Comparison of ENCODE assay signal across 34 cellular contexts in genomic region chr13:25132984-25133383, GRCh38. TPM values are rescaled to one million over a fixed set of nuclear protein-coding genes. Genes with fewer than 3 reads are reported as not detected.
"Had no signal": no experiment of that assay in that cellular context is flagged by ENCODE, and none has a peak within 500 bp of the region (broad histone marks: within the 10 kb centered on the region; RNA-seq: fewer than 3 reads in every experiment).

No MANE protein-coding gene starts in this region.

- H3K4me3 Mint-ChIP-seq: activated B cell treated with CpG ODN at 0.5 μM for 24 hours; activated CD4-positive, alpha-beta memory T cell treated with anti-CD3 and anti-CD28 coated beads for 36 hours; activated CD4-positive, alpha-beta T cell treated with anti-CD3 and anti-CD28 coated beads, Interleukin-2, amount 10 ng/mL, durations not matched to agents 24 days and 14 days; activated CD8-positive, alpha-beta memory T cell treated with anti-CD3 and anti-CD28 coated beads, Interleukin-2, amount 10 ng/mL, durations not matched to agents 7 days and 5 days; activated CD8-positive, alpha-beta T cell treated with anti-CD3 and anti-CD28 coated beads, Interleukin-2, amount 10 ng/mL, durations not matched to agents 7 days and 5 days; activated naive CD4-positive, alpha-beta T cell treated with anti-CD3 and anti-CD28 coated beads, Interleukin-2, amount 10 ng/mL, durations not matched to agents 7 days and 5 days; activated naive CD8-positive, alpha-beta T cell treated with anti-CD3 and anti-CD28 coated beads, Interleukin-2, amount 10 ng/mL, durations not matched to agents 7 days and 5 days; activated T-cell treated with anti-CD3 and anti-CD28 coated beads, Interleukin-2, amount 50 U/mL, for 24 hours; activated T-cell treated with anti-CD3 and anti-CD28 coated beads, Interleukin-2, amount 50 U/mL, for 72 hours; effector memory CD8-positive, alpha-beta T cell; T-helper 17 cell; T-helper 2 cell treated with Interferon-gamma antibody and Interleukin-4, amounts not matched to agents 5 μg/mL and 100 μg/mL, for 36 hours had no signal

- H3K36me3 Mint-ChIP-seq: activated CD4-positive, alpha-beta memory T cell treated with anti-CD3 and anti-CD28 coated beads for 36 hours; activated CD8-positive, alpha-beta memory T cell treated with anti-CD3 and anti-CD28 coated beads, Interleukin-2, amount 10 ng/mL, durations not matched to agents 7 days and 5 days; activated naive CD4-positive, alpha-beta T cell treated with anti-CD3 and anti-CD28 coated beads, Interleukin-2, amount 10 ng/mL, durations not matched to agents 7 days and 5 days; activated naive CD4-positive, alpha-beta T cell treated with anti-CD3 and anti-CD28 coated beads, Interleukin-2, amount 50 U/mL, for 72 hours; activated naive CD8-positive, alpha-beta T cell treated with anti-CD3 and anti-CD28 coated beads, Interleukin-2, amount 10 ng/mL, durations not matched to agents 7 days and 5 days had no signal

- ATAC-seq: activated CD4-positive, CD25-positive, alpha-beta regulatory T cell treated with anti-CD3 and anti-CD28 coated beads, Interleukin-2, amount 50 U/mL, for 24 hours; activated CD8-positive, alpha-beta memory T cell treated with anti-CD3 and anti-CD28 coated beads, Interleukin-2, amount 10 ng/mL, durations not matched to agents 7 days and 5 days; activated CD8-positive, alpha-beta T cell treated with anti-CD3 and anti-CD28 coated beads, Interleukin-2, amount 10 ng/mL, durations not matched to agents 7 days and 5 days; activated naive CD4-positive, alpha-beta T cell treated with anti-CD3 and anti-CD28 coated beads, Interleukin-2, amount 50 U/mL, for 72 hours; activated T-cell treated with anti-CD3 and anti-CD28 coated beads, Interleukin-2, amount 50 U/mL, for 72 hours; effector memory CD8-positive, alpha-beta T cell; heart left ventricle; T-helper 17 cell had no signal

- H3K4me1 ChIP-seq: esophagus muscularis mucosa, heart left ventricle had no signal

- H3K4me3 ChIP-seq: esophagus muscularis mucosa, heart left ventricle had no signal

- H3K27ac ChIP-seq: esophagus muscularis mucosa, heart left ventricle, WERI-Rb-1 had no signal

- H3K36me3 ChIP-seq: esophagus muscularis mucosa, heart left ventricle, WERI-Rb-1 had no signal

- H3K9me3 Mint-ChIP-seq: activated CD4-positive, alpha-beta T cell treated with anti-CD3 and anti-CD28 coated beads, Interleukin-2, amount 10 ng/mL, durations not matched to agents 24 days and 14 days; activated naive CD4-positive, alpha-beta T cell treated with anti-CD3 and anti-CD28 coated beads, Interleukin-2, amount 10 ng/mL, durations not matched to agents 7 days and 5 days; activated T-cell treated with anti-CD3 and anti-CD28 coated beads, Interleukin-2, amount 50 U/mL, for 24 hours; activated T-cell treated with anti-CD3 and anti-CD28 coated beads, Interleukin-2, amount 50 U/mL, for 72 hours; T-helper 2 cell treated with Interferon-gamma antibody and Interleukin-4, amounts not matched to agents 5 μg/mL and 100 μg/mL, for 36 hours had no signal

- DNase-seq: activated B cell treated with CpG ODN at 0.5 μM for 24 hours; activated CD4-positive, alpha-beta memory T cell treated with anti-CD3 and anti-CD28 coated beads for 36 hours; activated CD4-positive, alpha-beta T cell treated with anti-CD3 and anti-CD28 coated beads, Interleukin-2, amount 10 ng/mL, durations not matched to agents 24 days and 14 days; activated CD8-positive, alpha-beta memory T cell treated with anti-CD3 and anti-CD28 coated beads, Interleukin-2, amount 10 ng/mL, durations not matched to agents 7 days and 5 days; activated CD8-positive, alpha-beta memory T cell treated with anti-CD3 and anti-CD28 coated beads, Interleukin-2, amount 50 U/mL, for 48 hours; activated CD8-positive, alpha-beta T cell treated with anti-CD3 and anti-CD28 coated beads, Interleukin-2, amount 10 ng/mL, durations not matched to agents 7 days and 5 days; activated gamma-delta T cell; activated naive CD4-positive, alpha-beta T cell; activated naive CD4-positive, alpha-beta T cell treated with anti-CD3 and anti-CD28 coated beads, Interleukin-2, amount 10 ng/mL, durations not matched to agents 7 days and 5 days; activated naive CD8-positive, alpha-beta T cell treated with anti-CD3 and anti-CD28 coated beads, Interleukin-2, amount 10 ng/mL, durations not matched to agents 7 days and 5 days; activated T-cell treated with anti-CD3 and anti-CD28 coated beads for 4 hours; activated T-cell treated with anti-CD3 and anti-CD28 coated beads, Interleukin-2, amount 50 U/mL, for 24 hours; activated T-cell treated with anti-CD3 and anti-CD28 coated beads, Interleukin-2, amount 50 U/mL, for 72 hours; anterior cingulate cortex; caudate nucleus; cortex of kidney; dermis blood vessel endothelial cell; effector CD4-positive, alpha-beta T cell; effector memory CD8-positive, alpha-beta T cell; erythroblast; foreskin fibroblast; glutamatergic neuron; heart left ventricle; T-helper 1 cell; T-helper 17 cell; T1000; WERI-Rb-1 had no signal

- H3K27ac Mint-ChIP-seq: activated B cell treated with CpG ODN at 0.5 μM for 24 hours; activated CD4-positive, alpha-beta memory T cell treated with anti-CD3 and anti-CD28 coated beads for 36 hours; activated CD4-positive, alpha-beta T cell treated with anti-CD3 and anti-CD28 coated beads, Interleukin-2, amount 10 ng/mL, durations not matched to agents 24 days and 14 days; activated CD8-positive, alpha-beta memory T cell treated with anti-CD3 and anti-CD28 coated beads, Interleukin-2, amount 10 ng/mL, durations not matched to agents 7 days and 5 days; activated CD8-positive, alpha-beta T cell treated with anti-CD3 and anti-CD28 coated beads, Interleukin-2, amount 10 ng/mL, durations not matched to agents 7 days and 5 days; activated naive CD4-positive, alpha-beta T cell treated with anti-CD3 and anti-CD28 coated beads, Interleukin-2, amount 10 ng/mL, durations not matched to agents 7 days and 5 days; activated naive CD4-positive, alpha-beta T cell treated with anti-CD3 and anti-CD28 coated beads, Interleukin-2, amount 50 U/mL, for 72 hours; activated naive CD8-positive, alpha-beta T cell treated with anti-CD3 and anti-CD28 coated beads, Interleukin-2, amount 10 ng/mL, durations not matched to agents 7 days and 5 days; activated T-cell treated with anti-CD3 and anti-CD28 coated beads, Interleukin-2, amount 50 U/mL, for 24 hours; activated T-cell treated with anti-CD3 and anti-CD28 coated beads, Interleukin-2, amount 50 U/mL, for 72 hours; effector memory CD8-positive, alpha-beta T cell; T-helper 17 cell; T-helper 2 cell treated with Interferon-gamma antibody and Interleukin-4, amounts not matched to agents 5 μg/mL and 100 μg/mL, for 36 hours had no signal

- H3K4me1 Mint-ChIP-seq: activated B cell treated with CpG ODN at 0.5 μM for 24 hours; activated CD4-positive, alpha-beta T cell treated with anti-CD3 and anti-CD28 coated beads, Interleukin-2, amount 10 ng/mL, durations not matched to agents 24 days and 14 days; activated CD8-positive, alpha-beta memory T cell treated with anti-CD3 and anti-CD28 coated beads, Interleukin-2, amount 10 ng/mL, durations not matched to agents 7 days and 5 days; activated naive CD4-positive, alpha-beta T cell treated with anti-CD3 and anti-CD28 coated beads, Interleukin-2, amount 10 ng/mL, durations not matched to agents 7 days and 5 days had no signal

RNA-seq across cellular contexts. Expression of gene AMER2, which starts 39.1 kb away (rescaled TPM):
- total RNA-seq: activated B cell treated with CpG ODN at 0.5 μM for 24 hours; activated CD4-positive, alpha-beta memory T cell treated with anti-CD3 and anti-CD28 coated beads for 36 hours; activated CD4-positive, alpha-beta T cell treated with anti-CD3 and anti-CD28 coated beads, Interleukin-2, amount 10 ng/mL, durations not matched to agents 24 days and 14 days; activated CD8-positive, alpha-beta memory T cell treated with anti-CD3 and anti-CD28 coated beads for 36 hours; activated CD8-positive, alpha-beta memory T cell treated with anti-CD3 and anti-CD28 coated beads, Interleukin-2, amount 10 ng/mL, durations not matched to agents 7 days and 5 days; activated CD8-positive, alpha-beta T cell treated with anti-CD3 and anti-CD28 coated beads, Interleukin-2, amount 10 ng/mL, durations not matched to agents 7 days and 5 days; activated naive CD4-positive, alpha-beta T cell treated with anti-CD3 and anti-CD28 coated beads, Interleukin-2, amount 50 U/mL, for 72 hours; activated naive CD8-positive, alpha-beta T cell treated with anti-CD3 and anti-CD28 coated beads, Interleukin-2, amount 10 ng/mL, durations not matched to agents 7 days and 5 days; chondrocyte; dermis blood vessel endothelial cell; heart left ventricle; T-helper 17 cell had no signal
- polyA plus RNA-seq: fibroblast of lung, heart left ventricle had no signal
